Comparison of ENCODE assay signal across 25 cellular contexts in the genomic region with DNA sequence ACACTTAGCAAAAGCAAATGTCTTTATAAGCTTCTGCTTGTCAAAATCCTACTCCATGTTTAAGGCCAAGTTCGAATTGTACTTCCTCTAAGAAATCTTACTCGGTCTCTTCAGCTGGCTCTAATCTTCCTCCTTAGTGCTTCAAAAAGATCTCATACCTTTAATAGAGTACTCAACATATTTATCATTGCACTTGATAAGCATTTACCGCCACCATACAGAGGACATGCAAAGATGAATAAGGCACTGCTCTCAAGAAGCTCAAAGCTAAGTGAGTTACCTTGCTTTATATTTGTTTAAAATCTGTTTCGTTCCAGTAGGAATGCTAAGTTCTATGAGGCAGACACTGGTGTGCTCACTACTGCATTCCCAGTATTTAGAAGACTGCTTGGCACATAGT.
"Had no signal": no experiment of that assay in that cellular context is flagged by ENCODE, and none has a peak within 500 bp of the region (broad histone marks: within the 10 kb centered on the region; RNA-seq: fewer than 3 reads in every experiment).

No MANE protein-coding gene starts in this region.

- H3K27me3 ChIP-seq: ovary, right atrium auricular region, right lobe of liver, suprapubic skin, tibial artery, vagina had no signal

- H3K27ac ChIP-seq: left ventricle myocardium inferior, ovary, right atrium auricular region, right lobe of liver, suprapubic skin, thoracic aorta, tibial artery, vagina had no signal

- DNase-seq: head of caudate nucleus; hypothalamus; immature natural killer cell; kidney; left colon; left ventricle myocardium inferior; mesendoderm; midbrain; mucosa of descending colon; naive thymus-derived CD4-positive, alpha-beta T cell; ovary; right lobe of liver; stimulated activated CD4-positive, alpha-beta T cell treated with anti-CD3 and anti-CD28 coated beads, Interleukin-1b, Interleukin-23, amount 100 ng/mL, for 48 hours; stimulated activated CD4-positive, alpha-beta T cell treated with anti-CD3 and anti-CD28 coated beads, Interleukin-2, amount 100 ng/mL, for 48 hours; stimulated activated naive CD4-positive, alpha-beta T cell; tibial artery; trophoblast cell had no signal

- H3K9me3 ChIP-seq: ovary, right lobe of liver, suprapubic skin, thoracic aorta, vagina had no signal

- H3K27ac Mint-ChIP-seq: immature natural killer cell; naive thymus-derived CD4-positive, alpha-beta T cell; natural killer cell treated with Interleukin-12 subunit alpha and Interleukin-12 subunit beta and Interleukin-15 and Interleukin-18, amount 100 ng/mL, for 72 hours; progenitor cell of endocrine pancreas; stimulated activated naive CD8-positive, alpha-beta T cell treated with anti-CD3 and anti-CD28 coated beads, Interleukin-15, Interleukin-2, amounts not matched to agents 100 ng/mL and 50 ng/mL, for 24 hours had no signal

- H3K4me2 ChIP-seq: smooth muscle cell had no signal

- H3K4me3 ChIP-seq: left ventricle myocardium inferior, mucosa of descending colon, ovary, right atrium auricular region, right lobe of liver, smooth muscle cell, suprapubic skin, thoracic aorta, tibial artery, vagina had no signal

- ATAC-seq: left colon; mucosa of descending colon; naive thymus-derived CD4-positive, alpha-beta T cell; natural killer cell treated with Interleukin-12 subunit alpha and Interleukin-12 subunit beta and Interleukin-15 and Interleukin-18, amount 100 ng/mL, for 72 hours; right lobe of liver had no signal

- H3K4me1 Mint-ChIP-seq: immature natural killer cell; naive thymus-derived CD4-positive, alpha-beta T cell had no signal

- H3K4me3 Mint-ChIP-seq: immature natural killer cell; naive thymus-derived CD4-positive, alpha-beta T cell; natural killer cell treated with Interleukin-12 subunit alpha and Interleukin-12 subunit beta and Interleukin-15 and Interleukin-18, amount 100 ng/mL, for 72 hours; stimulated activated naive CD8-positive, alpha-beta T cell treated with anti-CD3 and anti-CD28 coated beads, Interleukin-15, Interleukin-2, amounts not matched to agents 100 ng/mL and 50 ng/mL, for 24 hours had no signal

- H3K36me3 ChIP-seq: ovary, thoracic aorta had no signal

- H3K9me3 Mint-ChIP-seq: immature natural killer cell; natural killer cell treated with Interleukin-12 subunit alpha and Interleukin-12 subunit beta and Interleukin-15 and Interleukin-18, amount 100 ng/mL, for 72 hours had no signal

- H3K4me1 ChIP-seq: left ventricle myocardium inferior, right atrium auricular region, right lobe of liver, suprapubic skin, tibial artery, vagina had no signal
